ENCODE assay signal across 26 cellular contexts in genomic region chr15:43854801-43855200, GRCh38. TPM values are rescaled to one million over a fixed set of nuclear protein-coding genes. Genes with fewer than 3 reads are reported as not detected.
DNase-seq lines count a peak whose midpoint lies in the region; FAIRE-seq and TF ChIP-seq lines count a peak whose summit lies in the region.
"Had no signal": no experiment of that assay in that cellular context is flagged by ENCODE, and none has a peak within 500 bp of the region (broad histone marks: within the 10 kb centered on the region; RNA-seq: fewer than 3 reads in every experiment).

No MANE protein-coding gene starts in this region.

- H3K36me3 ChIP-seq in adipocyte (ENCODE audit: control insufficient read depth, insufficient read depth, low read length, severe bottlenecking) (no peaks in the 10 kb centered on the region), thyroid gland (no peaks in the 10 kb centered on the region)

- peaks cover 7% of the 10 kb centered on the region for H3K4me1 ChIP-seq in adipocyte (ENCODE audit: control insufficient read depth, insufficient read depth, low read length)
- no peaks in the 10 kb centered on the region for H3K4me1 ChIP-seq in thyroid gland
- H3K4me1 ChIP-seq: testis, vagina had no signal

- FAIRE-seq in D721Med (lab: Jason Lieb, UNC), result no peak
- FAIRE-seq: GM18507, K562 had no signal

- TF ChIP-seq POLR2A in thyroid gland (IDR thresholded peaks at IDR 0.05), result no peak

- H3K27me3 ChIP-seq in adipocyte (replicated peaks; ENCODE audit: control insufficient read depth, insufficient read depth, low read length), result no peaks in the 10 kb centered on the region
- H3K27me3 ChIP-seq in thyroid gland, result no peaks in the 10 kb centered on the region
- H3K27me3 ChIP-seq: testis, vagina had no signal

- H3K9ac ChIP-seq in adipocyte (ENCODE audit: low read length), result no peak overlapping the region

- WGBS in thyroid gland, 2 donors, result 95% methylated on average over 6 of the region's 6 CpGs

- DNase-seq in AML-193 (lab: John Stamatoyannopoulos, UW), result peak; percentile 40 to 46
- DNase-seq in KBM-7, result peak; percentile 7
- peak; percentile 49 for DNase-seq in adipocyte (ENCODE audit: low read depth)
- peak; percentile 40 for DNase-seq in iris pigment epithelial cell (ENCODE audit: low read depth)
- no peak for DNase-seq in D721Med (ENCODE audit: insufficient read length, low spot score)
- DNase-seq in kidney tubule cell (ENCODE audit: low spot score), result no peak
- DNase-seq in thyroid gland, result no peak
- DNase-seq: activated CD4-positive, alpha-beta memory T cell treated with anti-CD3 and anti-CD28 coated beads for 36 hours; activated CD8-positive, alpha-beta memory T cell treated with anti-CD3 and anti-CD28 coated beads, Interleukin-2, amount 50 U/mL, for 48 hours; activated naive CD8-positive, alpha-beta T cell treated with anti-CD3 and anti-CD28 coated beads for 36 hours; CD4-positive, alpha-beta memory T cell; DMS153; foreskin melanocyte; GDM1; HFFc6; naive thymus-derived CD4-positive, alpha-beta T cell; NCI-H1092; NCI-H187 treated with DMSO at 0.1 percent for 48 hours; NCI-H2227 treated with DMSO at 0.1 percent for 48 hours; NCI-H69; nucleus accumbens; testis had no signal

- H3K27ac ChIP-seq in thyroid gland, result no peak overlapping the region
- H3K27ac ChIP-seq: testis, vagina had no signal

- H3K4me3 ChIP-seq in adipocyte (ENCODE audit: low read length) (peak overlapping the region; percentile 31), thyroid gland (replicated peaks in 1 of 3) (no peak overlapping the region)
- H3K4me3 ChIP-seq: K562, testis, vagina had no signal

- in situ Hi-C loops in KBM-7 (cut with MboI; ENCODE audit: low pct_unique_long_range_greater_than_20kb, low sequenced_read_pairs), result no loop called here

- TF ChIP-seq CTCF in D721Med (IDR thresholded peaks at IDR 0.05; ENCODE audit: insufficient read depth, missing control alignments) (no peak), thyroid gland (IDR thresholded peaks at IDR 0.05) (no peak)

- intact Hi-C loops in thyroid gland (cut with DNase I), result no loop called here

- no peaks in the 10 kb centered on the region for H3K9me3 ChIP-seq in adipocyte (ENCODE audit: control insufficient read depth, low read length)
- no peaks in the 10 kb centered on the region for H3K9me3 ChIP-seq in thyroid gland
- H3K9me3 ChIP-seq: testis, vagina had no signal

RNA-seq across cellular contexts. Expression of gene WDR76, which starts 28.0 kb away (rescaled TPM):
- 1 to 10 TPM; 1.6 to 6.6 (median 4.8) TPM for total RNA-seq in thyroid gland

RNA-seq across cellular contexts. Expression of gene MFAP1, which starts 30.3 kb away (rescaled TPM):
- total RNA-seq in thyroid gland, result 10 to 100 TPM; 20.4 to 24.5 (median 22.7) TPM

RNA-seq across cellular contexts. Expression of gene HYPK, which starts 54.4 kb away (rescaled TPM):
- 10 to 100 TPM; 11.6 to 23.4 (median 12.5) TPM for total RNA-seq in thyroid gland

RNA-seq across cellular contexts. Expression of gene SERINC4, which starts 54.8 kb away (rescaled TPM):
- under 1 TPM in 1 of 4 donors, not detected in 3; 0.33 TPM for total RNA-seq in thyroid gland
- total RNA-seq: dermis microvascular lymphatic vessel endothelial cell, vagina had no signal

Comparison
In these comparisons a context has a peak if more than half of its experiments do, and no peak if none do; other contexts are left out.
1. DNase-seq: peak in AML-193 (2 of 2), KBM-7 (single experiment), adipocyte (single experiment) and iris pigment epithelial cell (single experiment); none in D721Med (single experiment), kidney tubule cell (single experiment) and thyroid gland (0 of 2).